Comparison of ENCODE assay signal across 10 cellular contexts in genomic region chr16:15572329-15573001, GRCh38.
A peak's percentile ranks its signal among the peaks of the same experiment; 100 is the strongest.
DNase-seq lines count a peak whose midpoint lies in the region; ATAC-seq and TF ChIP-seq lines count a peak whose summit lies in the region.
"Had no signal": no experiment of that assay in that cellular context is flagged by ENCODE, and none has a peak within 500 bp of the region (broad histone marks: within the 10 kb centered on the region; RNA-seq: fewer than 3 reads in every experiment).

No MANE protein-coding gene starts in this region.

- H3K36me3 ChIP-seq in colonic mucosa: no peaks in the 10 kb centered on the region

- TF ChIP-seq POLR2A in NB4 (IDR thresholded peaks at IDR 0.05; ENCODE audit: extremely low read depth, insufficient read length): no peak

- TF ChIP-seq CTCF in NB4 (IDR thresholded peaks at IDR 0.05; ENCODE audit: low read depth, low read length) (no peak), colonic mucosa (IDR thresholded peaks at IDR 0.05) (no peak)

- H3K4me1 ChIP-seq in colonic mucosa: peaks cover 6% of the 10 kb centered on the region
- H3K4me1 ChIP-seq: right atrium auricular region had no signal

- no peaks in the 10 kb centered on the region for H3K27me3 ChIP-seq in colonic mucosa
- H3K27me3 ChIP-seq: right atrium auricular region had no signal

- ATAC-seq in GM18909 (IDR thresholded peaks at IDR 0.05; ENCODE audit: poor library complexity, unreplicated experiment): no peak
- ATAC-seq: Right ventricle myocardium inferior had no signal

- intact Hi-C loops in colonic mucosa (cut with DNase I): no loop called here

- H3K9me3 ChIP-seq in colonic mucosa: no peaks in the 10 kb centered on the region
- H3K9me3 ChIP-seq: right atrium auricular region had no signal

- no peak overlapping the region for H3K9ac ChIP-seq in colonic mucosa (ENCODE audit: low read depth in 2 of 2, low read length in 2 of 2)

- H3K27ac ChIP-seq in colonic mucosa: peak overlapping the region; percentile 67
- H3K27ac ChIP-seq: right atrium auricular region had no signal

- peak; percentile 17 for DNase-seq in EL
- DNase-seq in NB4 (ENCODE audit: low read depth): peak; percentile 68
- peak; percentile 61 for DNase-seq in colonic mucosa
- DNase-seq in skeletal muscle cell (ENCODE audit: low read depth): peak; percentile 86
- DNase-seq in activated CD8-positive, alpha-beta memory T cell treated with anti-CD3 and anti-CD28 coated beads, Interleukin-2, amount 50 U/mL, for 4 hours: no peak
- DNase-seq in NCI-H510A (lab: John Stamatoyannopoulos, UW): no peak
- DNase-seq: substantia nigra had no signal

- H3K4me3 ChIP-seq in NB4 (ENCODE audit: low read depth, low read length) (no peak overlapping the region), colonic mucosa (no peak overlapping the region), skeletal muscle cell (ENCODE audit: low read depth, low read length) (no peak overlapping the region)
- H3K4me3 ChIP-seq: right atrium auricular region had no signal

Comparison
In these comparisons a context has a peak if more than half of its experiments do, and no peak if none do; other contexts are left out.
1. DNase-seq: peak in EL (single experiment), NB4 (single experiment), colonic mucosa (single experiment) and skeletal muscle cell (single experiment); none in activated CD8-positive, alpha-beta memory T cell treated with anti-CD3 and anti-CD28 coated beads, Interleukin-2, amount 50 U/mL, for 4 hours (single experiment) and NCI-H510A (single experiment).